In the genomic region with DNA sequence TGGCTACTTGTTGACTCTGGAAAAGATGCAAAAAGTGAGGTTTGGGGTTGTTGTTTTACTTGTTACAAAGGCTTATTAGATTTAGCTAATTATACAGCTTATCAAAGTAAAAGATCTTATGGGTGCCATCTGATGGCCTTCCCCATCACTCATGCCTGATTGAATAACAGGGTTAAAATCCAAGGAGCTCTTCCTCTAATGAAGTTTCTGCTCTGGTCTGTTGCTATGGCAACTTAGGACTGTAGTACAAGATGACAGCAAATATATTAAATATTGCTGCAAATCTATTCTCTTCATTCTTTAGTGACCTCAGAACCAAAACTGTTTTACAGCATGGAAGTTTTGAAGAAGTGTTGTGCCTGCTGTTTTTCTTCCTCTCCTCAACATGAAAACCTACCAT, we compare ENCODE assay signal across 2 cellular contexts.
TF ChIP-seq lines count a peak whose summit lies in the region.

No MANE protein-coding gene starts in this region.

TF ChIP-seq in SK-N-SH, 30 proteins besides CTCF, POLR2A, EP300 and RAD21 (continued from another document):
- TF ChIP-seq, protein P1, sequence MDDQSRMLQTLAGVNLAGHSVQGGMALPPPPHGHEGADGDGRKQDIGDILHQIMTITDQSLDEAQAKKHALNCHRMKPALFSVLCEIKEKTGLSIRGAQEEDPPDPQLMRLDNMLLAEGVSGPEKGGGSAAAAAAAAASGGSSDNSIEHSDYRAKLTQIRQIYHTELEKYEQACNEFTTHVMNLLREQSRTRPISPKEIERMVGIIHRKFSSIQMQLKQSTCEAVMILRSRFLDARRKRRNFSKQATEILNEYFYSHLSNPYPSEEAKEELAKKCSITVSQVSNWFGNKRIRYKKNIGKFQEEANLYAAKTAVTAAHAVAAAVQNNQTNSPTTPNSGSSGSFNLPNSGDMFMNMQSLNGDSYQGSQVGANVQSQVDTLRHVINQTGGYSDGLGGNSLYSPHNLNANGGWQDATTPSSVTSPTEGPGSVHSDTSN (IDR thresholded peaks at IDR 0.05): no peak
- no peak for TF ChIP-seq FOSL2 (IDR thresholded peaks at IDR 0.05; ENCODE audit: borderline replicate concordance, low read depth)
- no peak for TF ChIP-seq TCF12 (IDR thresholded peaks at IDR 0.05)
- no peak for TF ChIP-seq USF2 (IDR thresholded peaks at IDR 0.05; ENCODE audit: borderline replicate concordance, low read depth, low read length)
- no peak for TF ChIP-seq IRF3 (IDR thresholded peaks at IDR 0.05; ENCODE audit: low read depth, low read length)
- TF ChIP-seq MXI1 (IDR thresholded peaks at IDR 0.05; ENCODE audit: low read depth, low read length): no peak
- TF ChIP-seq ELF1 (IDR thresholded peaks at IDR 0.05): no peak
- no peak for TF ChIP-seq NFIC (IDR thresholded peaks at IDR 0.05; ENCODE audit: borderline replicate concordance)
- TF ChIP-seq, protein P2, sequence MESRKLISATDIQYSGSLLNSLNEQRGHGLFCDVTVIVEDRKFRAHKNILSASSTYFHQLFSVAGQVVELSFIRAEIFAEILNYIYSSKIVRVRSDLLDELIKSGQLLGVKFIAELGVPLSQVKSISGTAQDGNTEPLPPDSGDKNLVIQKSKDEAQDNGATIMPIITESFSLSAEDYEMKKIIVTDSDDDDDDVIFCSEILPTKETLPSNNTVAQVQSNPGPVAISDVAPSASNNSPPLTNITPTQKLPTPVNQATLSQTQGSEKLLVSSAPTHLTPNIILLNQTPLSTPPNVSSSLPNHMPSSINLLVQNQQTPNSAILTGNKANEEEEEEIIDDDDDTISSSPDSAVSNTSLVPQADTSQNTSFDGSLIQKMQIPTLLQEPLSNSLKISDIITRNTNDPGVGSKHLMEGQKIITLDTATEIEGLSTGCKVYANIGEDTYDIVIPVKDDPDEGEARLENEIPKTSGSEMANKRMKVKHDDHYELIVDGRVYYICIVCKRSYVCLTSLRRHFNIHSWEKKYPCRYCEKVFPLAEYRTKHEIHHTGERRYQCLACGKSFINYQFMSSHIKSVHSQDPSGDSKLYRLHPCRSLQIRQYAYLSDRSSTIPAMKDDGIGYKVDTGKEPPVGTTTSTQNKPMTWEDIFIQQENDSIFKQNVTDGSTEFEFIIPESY (IDR thresholded peaks at IDR 0.05; ENCODE audit: borderline replicate concordance, low read depth): no peak
- no peak for TF ChIP-seq SMC3 (IDR thresholded peaks at IDR 0.05; ENCODE audit: low read depth, low read length)
- TF ChIP-seq SIN3A (IDR thresholded peaks at IDR 0.05; ENCODE audit: borderline replicate concordance, low read depth, low read length): no peak

TF ChIP-seq in SK-N-SH treated with all-trans-retinoic acid at 6 μM for 48 hours, 23 proteins besides CTCF, POLR2A, EP300 and RAD21 (continued from another document):
- TF ChIP-seq POU6F1 (CRISPR knock-in tag; IDR thresholded peaks at IDR 0.05; ENCODE audit: borderline replicate concordance, low read depth) (no peak), ZNF8 (CRISPR knock-in tag; IDR thresholded peaks at IDR 0.05) (no peak), TCF4 (CRISPR knock-in tag; IDR thresholded peaks at IDR 0.05; ENCODE audit: borderline replicate concordance) (no peak), SNAI2 (CRISPR knock-in tag; IDR thresholded peaks at IDR 0.05) (no peak), PPARA (CRISPR knock-in tag; IDR thresholded peaks at IDR 0.05; ENCODE audit: borderline replicate concordance) (no peak), TOX (CRISPR knock-in tag; IDR thresholded peaks at IDR 0.05; ENCODE audit: borderline replicate concordance) (no peak), PATZ1 (CRISPR knock-in tag; IDR thresholded peaks at IDR 0.05; ENCODE audit: borderline replicate concordance) (no peak)
TF ChIP-seq in SK-N-SH treated with all-trans-retinoic acid at 6 μM for 48 hours: peak in this region for 0.
